In genomic region chr14:18659892-18660584, GRCh38 we compare ENCODE assay signal across 11 cellular contexts. TPM values are rescaled to one million over a fixed set of nuclear protein-coding genes. Genes with fewer than 3 reads are reported as not detected.
DNase-seq lines count a peak whose midpoint lies in the region; ATAC-seq, FAIRE-seq and TF ChIP-seq lines count a peak whose summit lies in the region.
"Not testable (repeated sequence)": the region's sequence is repeated elsewhere in the genome, so short reads cannot be mapped to it uniquely, and the experiment has no call there.
"Had no signal": no experiment of that assay in that cellular context is flagged by ENCODE, and none has a peak within 500 bp of the region (broad histone marks: within the 10 kb centered on the region; RNA-seq: fewer than 3 reads in every experiment).

No MANE protein-coding gene starts in this region.

- intact Hi-C loops in Panc1 (cut with micrococcal nuclease; ENCODE audit: unreplicated experiment); Right ventricle myocardium inferior (cut with DNase I); mucosa of descending colon (cut with DNase I, micrococcal nuclease): not testable (repeated sequence)

- peaks cover 12% of the 10 kb centered on the region for H3K27me3 Mint-ChIP-seq in GM23338 (ENCODE audit: insufficient read depth, low read depth, poor library complexity)

- H4K20me1 ChIP-seq in GM23338 (replicated peaks; ENCODE audit: insufficient read depth): not testable (repeated sequence)

- FAIRE-seq in bronchial epithelial cell (lab: Jason Lieb, UNC): peak; percentile 62

- TF ChIP-seq POLR2A in upper lobe of left lung (IDR thresholded peaks at IDR 0.05): not testable (repeated sequence)

- not testable (repeated sequence) for H2AFZ ChIP-seq in GM23338

- H3K4me2 ChIP-seq in GM23338: not testable (repeated sequence)

- not testable (repeated sequence) for TF ChIP-seq CTCF in GM23338 (conservative IDR thresholded peaks at IDR 0.05; ENCODE audit: low read depth in 2 of 2); Panc1 (IDR thresholded peaks at IDR 0.05); bronchial epithelial cell (IDR thresholded peaks at IDR 0.05; ENCODE audit: insufficient read depth, low read length, severe bottlenecking); mucosa of descending colon (IDR thresholded peaks at IDR 0.05); upper lobe of left lung (IDR thresholded peaks at IDR 0.05)

- H3K9me2 ChIP-seq in GM23338 (ENCODE audit: insufficient read depth): not testable (repeated sequence)

- ATAC-seq in GM23338: not testable (repeated sequence)
- peak; percentile 46; the same call in 1 of the 2 replicates for ATAC-seq in Panc1
- peak; percentile 38 for ATAC-seq in Right ventricle myocardium inferior
- peak; percentile 24 for ATAC-seq in mucosa of descending colon
- peak; percentile 12 to 32 for ATAC-seq in upper lobe of left lung (ENCODE audit: low FRiP score in 2 of 2)

- peaks cover 94% of the 10 kb centered on the region for H3K9me3 Mint-ChIP-seq in GM23338

- not testable (repeated sequence) for H3K4me1 Mint-ChIP-seq in GM23338

- H3K27ac Mint-ChIP-seq in GM23338: not testable (repeated sequence)

- in situ Hi-C loops in Panc1 (cut with HindIII; ENCODE audit: low pct_unique_long_range_greater_than_20kb, low sequenced_read_pairs): not testable (repeated sequence)

- not testable (repeated sequence) for TF ChIP-seq EP300 in upper lobe of left lung (IDR thresholded peaks at IDR 0.05)

- H3K4me3 ChIP-seq in GM23338: 0 out of 2 replicates have a peak overlapping the region, but pooled peaks have one; percentile 17
- H3K4me3 ChIP-seq in Panc1 (ENCODE audit: low read depth in 2 of 2, low read length in 2 of 2); bronchial epithelial cell (ENCODE audit: low read depth, low read length); mucosa of descending colon; upper lobe of left lung: not testable (repeated sequence)

- not testable (repeated sequence) for H3K27ac ChIP-seq in GM23338 (ENCODE audit: low read depth); Panc1 (ENCODE audit: low read length); upper lobe of left lung

- H3K36me3 Mint-ChIP-seq in GM23338 (ENCODE audit: low read depth): peaks cover 49% of the 10 kb centered on the region

- CTCF ChIA-PET in Panc1 (lab: Charles Lee): not testable (repeated sequence)

- H3K27me3 ChIP-seq in GM23338 (ENCODE audit: insufficient read depth); Panc1 (ENCODE audit: control insufficient read depth, insufficient read depth, low read length); bronchial epithelial cell (ENCODE audit: control insufficient read depth, insufficient read depth, low read length); upper lobe of left lung: not testable (repeated sequence)

- not testable (repeated sequence) for H3F3A ChIP-seq in GM23338 (replicated peaks; ENCODE audit: low read depth)

- not testable (repeated sequence) for H3K4me1 ChIP-seq in GM23338 (ENCODE audit: insufficient read depth); Panc1 (ENCODE audit: control insufficient read depth, insufficient read depth, low read length); mucosa of descending colon (ENCODE audit: low read depth); upper lobe of left lung

- not testable (repeated sequence) for H3K79me2 ChIP-seq in GM23338 (replicated peaks; ENCODE audit: insufficient read depth)

- POLR2A ChIA-PET in Panc1 (lab: Charles Lee): not testable (repeated sequence)

- not testable (repeated sequence) for BruUV-seq in Panc1 (replicated peaks; lab: Mats Ljungman, UMichigan)

- WGBS in upper lobe of left lung, 2 donors: 71 to 77% methylated on average over 11 of the region's 11 CpGs

- H3K4me3 Mint-ChIP-seq in GM23338: not testable (repeated sequence)

- H3K36me3 ChIP-seq in GM23338 (ENCODE audit: insufficient read depth): peaks cover 46% of the 10 kb centered on the region
- H3K36me3 ChIP-seq in Panc1 (ENCODE audit: control insufficient read depth, insufficient read depth, low read length); bronchial epithelial cell (ENCODE audit: control insufficient read depth, insufficient read depth, low read length); mucosa of descending colon (ENCODE audit: low read depth); upper lobe of left lung: not testable (repeated sequence)

- DNase-seq in GM23338 (ENCODE audit: low spot score); Panc1 (ENCODE audit: low read depth, low spot score); bronchial epithelial cell (ENCODE audit: low read depth); Right ventricle myocardium inferior (ENCODE audit: missing footprints); mucosa of descending colon; upper lobe of left lung: not testable (repeated sequence)

- H3K9me3 ChIP-seq in Panc1 (ENCODE audit: control insufficient read depth, insufficient read depth, low read depth, low read length); upper lobe of left lung: not testable (repeated sequence)
- H3K9me3 ChIP-seq in mucosa of descending colon: peaks cover 74% of the 10 kb centered on the region

RNA-seq across cellular contexts. Expression of gene OR11H12, which starts 59.1 kb away (rescaled TPM):
- not detected in 2 replicates for total RNA-seq in GM23338 (2014; rRNA removed; shearing (Covaris generic))
- polyA plus RNA-seq in GM23338 (2016; fragmentation: Nextera tagmentation; extraction: Ambion mirVana): not detected in 2 replicates
- total RNA-seq in Panc1 (2021; ENCODE audit: unreplicated experiment) (not detected), bronchial epithelial cell (not detected in 2 replicates), Right ventricle myocardium inferior (not detected), mucosa of descending colon (not detected), upper lobe of left lung (not detected)
- polyA plus RNA-seq in Panc1 (2012; ENCODE audit: insufficient read length): not detected
- total RNA-seq: A172; Caco-2; CD4-positive, alpha-beta T cell; H4; IMR-90 had no signal
- polyA plus RNA-seq: IMR-90 had no signal
